Comparison of ENCODE assay signal across 8 cellular contexts in the genomic region with DNA sequence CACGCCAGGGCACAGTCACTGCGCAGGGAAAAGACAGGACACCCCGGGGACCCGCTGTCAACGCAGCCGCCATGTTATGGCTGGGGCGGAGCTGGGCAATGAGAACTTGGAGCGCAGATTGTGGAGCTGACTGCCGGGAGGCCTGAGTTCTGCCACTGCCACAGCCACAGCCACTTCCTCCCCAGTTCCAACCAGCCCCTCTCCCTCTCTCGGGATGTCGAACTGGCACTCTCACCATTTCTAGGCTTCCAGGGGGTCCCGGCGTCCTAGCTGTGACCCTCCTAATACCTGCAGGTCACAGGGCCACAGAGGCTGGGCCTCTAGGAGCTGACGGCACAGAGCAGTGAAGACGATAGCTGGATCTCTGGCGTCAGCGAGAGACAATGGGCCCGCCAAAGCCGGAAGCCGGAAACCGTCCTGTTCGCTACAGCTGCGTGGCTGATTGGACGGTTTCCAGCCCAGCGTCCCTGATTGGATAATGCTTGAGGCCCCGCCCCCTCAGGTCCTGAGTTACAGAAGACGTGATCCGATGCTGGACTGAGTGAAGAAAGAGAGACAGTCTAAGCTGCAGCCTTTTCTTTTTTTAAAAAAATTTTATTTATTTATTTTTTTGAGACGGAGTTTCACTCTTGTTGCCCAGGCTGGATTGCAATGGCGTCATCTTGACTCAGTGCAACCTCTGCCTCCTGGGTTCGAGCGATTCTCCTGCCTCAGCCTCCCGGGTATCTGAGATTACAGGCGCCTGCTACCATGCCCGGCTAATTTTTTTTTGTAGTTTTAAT. TPM values are rescaled to one million over a fixed set of nuclear protein-coding genes. Genes with fewer than 3 reads are reported as not detected.
DNase-seq lines count a peak whose midpoint lies in the region; ATAC-seq and TF ChIP-seq lines count a peak whose summit lies in the region.

TSS of gene ZNF506 (minus strand) at position 385 of the 782 bp plus-strand sequence. CDS start at position 238, 147 bp downstream.

- peaks cover 3 to 26% of the 10 kb centered on the region in 2 donors for H3K4me1 ChIP-seq in left lung

- intact Hi-C loops in dendritic cell treated with granulocyte-macrophage colony-stimulating factor and Interleukin-4, amounts not matched to agents 40 ng/mL and 50 ng/mL, for 4 days (cut with micrococcal nuclease): loop anchor here (5.0 kb wide), 2 partner anchors 46 to 159 kb away; partner anchors contain the start of genes ATP13A1 and ZNF253
- intact Hi-C loops in left lung (cut with DNase I): no loop called here

- in situ Hi-C loops in ACHN (cut with HindIII; ENCODE audit: low pct_ligation_motif_present, low pct_unique_long_range_greater_than_20kb, low sequenced_read_pairs): no loop called here

- H3K4me3 Mint-ChIP-seq in dendritic cell treated with granulocyte-macrophage colony-stimulating factor and Interleukin-4, amounts not matched to agents 40 ng/mL and 50 ng/mL, for 4 days: peak within 1 kb of the TSS; percentile 97

- H3K4me1 Mint-ChIP-seq in dendritic cell treated with granulocyte-macrophage colony-stimulating factor and Interleukin-4, amounts not matched to agents 40 ng/mL and 50 ng/mL, for 4 days (ENCODE audit: low read depth): peaks cover 8% of the 10 kb centered on the region

- H3K9me3 Mint-ChIP-seq in dendritic cell treated with granulocyte-macrophage colony-stimulating factor and Interleukin-4, amounts not matched to agents 40 ng/mL and 50 ng/mL, for 4 days: peaks cover 74% of the 10 kb centered on the region

- ATAC-seq in GM18870 (IDR thresholded peaks at IDR 0.05; ENCODE audit: unreplicated experiment) (peak; percentile 80), HG03135 (IDR thresholded peaks at IDR 0.05; ENCODE audit: unreplicated experiment) (peak; percentile 82), left lung (peak; percentile 98)

- peak within 1 kb of the TSS; percentile 96 to 97 for H3K27ac ChIP-seq in left lung

- H3K27me3 ChIP-seq in left lung: no peaks in the 10 kb centered on the region

- H3K27ac Mint-ChIP-seq in dendritic cell treated with granulocyte-macrophage colony-stimulating factor and Interleukin-4, amounts not matched to agents 40 ng/mL and 50 ng/mL, for 4 days: peak within 1 kb of the TSS; percentile 98

- H3K36me3 Mint-ChIP-seq in dendritic cell treated with granulocyte-macrophage colony-stimulating factor and Interleukin-4, amounts not matched to agents 40 ng/mL and 50 ng/mL, for 4 days (ENCODE audit: low read depth): peaks cover 52% of the 10 kb centered on the region

- H3K9me3 ChIP-seq in left lung: peaks cover 0 to 79% of the 10 kb centered on the region in 2 donors

- H3K36me3 ChIP-seq in left lung: peaks cover 0 to 24% of the 10 kb centered on the region in 2 donors

- no peak for TF ChIP-seq CTCF in left lung (IDR thresholded peaks at IDR 0.05)

- peak within 1 kb of the TSS; percentile 62 to 70 for H3K4me3 ChIP-seq in left lung

- no peaks in the 10 kb centered on the region for H3K27me3 Mint-ChIP-seq in dendritic cell treated with granulocyte-macrophage colony-stimulating factor and Interleukin-4, amounts not matched to agents 40 ng/mL and 50 ng/mL, for 4 days

- DNase-seq in ACHN (peak; percentile 96), NCI-H446 treated with DMSO at 0.1 percent for 48 hours (lab: John Stamatoyannopoulos, UW) (peak; percentile 75), left lung (peak; percentile 92 to 98)
- DNase-seq in activated CD4-positive, alpha-beta T cell treated with anti-CD3 and anti-CD28 coated beads, Interleukin-2, amount 50 U/mL, for 48 hours: peak; percentile 97 to 98
- peak; percentile 95 for DNase-seq in stimulated activated CD4-positive, alpha-beta T cell treated with anti-CD3 and anti-CD28 coated beads, Interleukin-2, amount 100 ng/mL, for 4 hours (ENCODE audit: low read depth)

RNA-seq across cellular contexts. Expression of gene ZNF506, which starts in this region (rescaled TPM):
- total RNA-seq in left lung: 10 to 100 TPM; 16.8 to 18.6 TPM

Comparison
In these comparisons a context has a peak if more than half of its experiments do, and no peak if none do; other contexts are left out.
1. Peak in every context shown above with its lines: DNase-seq, ATAC-seq, H3K4me3 ChIP-seq and H3K27ac ChIP-seq.